1 cellular context compared by ENCODE assay signal in genomic region chr18:50194623-50195532, GRCh38.
A peak's percentile ranks its signal among the peaks of the same experiment; 100 is the strongest.
TF ChIP-seq lines count a peak whose summit lies in the region.

TSS of gene MYO5B (minus strand) at chr18:50195147. CDS start at chr18:50194793, 354 bp downstream.

TF ChIP-seq in HEK293, 187 proteins besides CTCF, POLR2A, EP300 and RAD21 (continued from another document and continues in another):
- TF ChIP-seq, protein P1, sequence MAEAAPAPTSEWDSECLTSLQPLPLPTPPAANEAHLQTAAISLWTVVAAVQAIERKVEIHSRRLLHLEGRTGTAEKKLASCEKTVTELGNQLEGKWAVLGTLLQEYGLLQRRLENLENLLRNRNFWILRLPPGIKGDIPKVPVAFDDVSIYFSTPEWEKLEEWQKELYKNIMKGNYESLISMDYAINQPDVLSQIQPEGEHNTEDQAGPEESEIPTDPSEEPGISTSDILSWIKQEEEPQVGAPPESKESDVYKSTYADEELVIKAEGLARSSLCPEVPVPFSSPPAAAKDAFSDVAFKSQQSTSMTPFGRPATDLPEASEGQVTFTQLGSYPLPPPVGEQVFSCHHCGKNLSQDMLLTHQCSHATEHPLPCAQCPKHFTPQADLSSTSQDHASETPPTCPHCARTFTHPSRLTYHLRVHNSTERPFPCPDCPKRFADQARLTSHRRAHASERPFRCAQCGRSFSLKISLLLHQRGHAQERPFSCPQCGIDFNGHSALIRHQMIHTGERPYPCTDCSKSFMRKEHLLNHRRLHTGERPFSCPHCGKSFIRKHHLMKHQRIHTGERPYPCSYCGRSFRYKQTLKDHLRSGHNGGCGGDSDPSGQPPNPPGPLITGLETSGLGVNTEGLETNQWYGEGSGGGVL (tag by site-specific recombination; IDR thresholded peaks at IDR 0.05) = peak; percentile 68; the same call in 1 of the 2 replicates
- TF ChIP-seq ZSCAN23 (tag by site-specific recombination; IDR thresholded peaks at IDR 0.05) (no peak), SCRT2 (tag by site-specific recombination; IDR thresholded peaks at IDR 0.05) (no peak), MZF1 (tag by site-specific recombination; IDR thresholded peaks at IDR 0.05; ENCODE audit: borderline replicate concordance) (no peak), ZNF830 (tag by site-specific recombination; IDR thresholded peaks at IDR 0.05; ENCODE audit: low read depth) (no peak), ZNF366 (tag by site-specific recombination; conservative IDR thresholded peaks at IDR 0.05) (no peak), ZNF561 (tag by site-specific recombination; IDR thresholded peaks at IDR 0.05; ENCODE audit: borderline replicate concordance) (peak; percentile 63; the same call in 1 of the 2 replicates), SP2 (tag by site-specific recombination; IDR thresholded peaks at IDR 0.05) (no peak; the same call in 1 of the 2 replicates), ZNF610 (tag by site-specific recombination; IDR thresholded peaks at IDR 0.05; ENCODE audit: borderline replicate concordance) (no peak), ZBTB7A (tag by site-specific recombination; IDR thresholded peaks at IDR 0.05; ENCODE audit: low read depth) (no peak), ZNF560 (tag by site-specific recombination; IDR thresholded peaks at IDR 0.05; ENCODE audit: borderline replicate concordance) (no peak), ZNF792 (tag by site-specific recombination; IDR thresholded peaks at IDR 0.05) (no peak), ZNF404 (tag by site-specific recombination; IDR thresholded peaks at IDR 0.05) (no peak), ZNF510 (tag by site-specific recombination; IDR thresholded peaks at IDR 0.05; ENCODE audit: insufficient replicate concordance) (no peak), ZNF747 (tag by site-specific recombination; IDR thresholded peaks at IDR 0.05) (no peak), ZNF513 (tag by site-specific recombination; IDR thresholded peaks at IDR 0.05) (0 out of 2 replicates have a peak, but pooled peaks have one; percentile 31), ZBTB20 (tag by site-specific recombination; IDR thresholded peaks at IDR 0.05) (no peak), ZNF837 (tag by site-specific recombination; IDR thresholded peaks at IDR 0.05) (no peak), ZFP41 (tag by site-specific recombination; IDR thresholded peaks at IDR 0.05; ENCODE audit: borderline replicate concordance) (no peak), EGR2 (tag by site-specific recombination; IDR thresholded peaks at IDR 0.05; ENCODE audit: low read depth) (no peak), ZNF624 (tag by site-specific recombination; IDR thresholded peaks at IDR 0.05) (no peak), KLF7 (tag by site-specific recombination; IDR thresholded peaks at IDR 0.05; ENCODE audit: borderline replicate concordance) (no peak), ZNF121 (tag by site-specific recombination; IDR thresholded peaks at IDR 0.05) (no peak), KLF9 (tag by site-specific recombination; IDR thresholded peaks at IDR 0.05; ENCODE audit: low read depth) (no peak), SP7 (tag by site-specific recombination; IDR thresholded peaks at IDR 0.05) (no peak), BCL11A (tag by site-specific recombination; IDR thresholded peaks at IDR 0.05; ENCODE audit: low read depth) (no peak), ZNF26 (tag by site-specific recombination; IDR thresholded peaks at IDR 0.05) (no peak), SCRT1 (tag by site-specific recombination; IDR thresholded peaks at IDR 0.05; ENCODE audit: borderline replicate concordance) (no peak), ZNF449 (tag by site-specific recombination; IDR thresholded peaks at IDR 0.05) (no peak), IKZF3 (tag by site-specific recombination; IDR thresholded peaks at IDR 0.05) (no peak), ZEB2 (tag by site-specific recombination; IDR thresholded peaks at IDR 0.05) (peak; percentile 60; the same call in 1 of the 2 replicates), TCF7L2 (IDR thresholded peaks at IDR 0.05; ENCODE audit: borderline replicate concordance, low read depth, low read length) (no peak), ZNF426 (tag by site-specific recombination; IDR thresholded peaks at IDR 0.05) (no peak), WT1 (tag by site-specific recombination; IDR thresholded peaks at IDR 0.05) (no peak), ZNF549 (tag by site-specific recombination; IDR thresholded peaks at IDR 0.05) (peak; percentile 29; the same call in 1 of the 2 replicates), ZNF184 (tag by site-specific recombination; IDR thresholded peaks at IDR 0.05) (no peak), ZNF2 (tag by site-specific recombination; IDR thresholded peaks at IDR 0.05) (no peak), PRDM1 (tag by site-specific recombination; IDR thresholded peaks at IDR 0.05) (no peak), SALL2 (tag by site-specific recombination; IDR thresholded peaks at IDR 0.05; ENCODE audit: borderline replicate concordance) (no peak), ZSCAN16 (tag by site-specific recombination; IDR thresholded peaks at IDR 0.05) (no peak)
- TF ChIP-seq, protein P2, sequence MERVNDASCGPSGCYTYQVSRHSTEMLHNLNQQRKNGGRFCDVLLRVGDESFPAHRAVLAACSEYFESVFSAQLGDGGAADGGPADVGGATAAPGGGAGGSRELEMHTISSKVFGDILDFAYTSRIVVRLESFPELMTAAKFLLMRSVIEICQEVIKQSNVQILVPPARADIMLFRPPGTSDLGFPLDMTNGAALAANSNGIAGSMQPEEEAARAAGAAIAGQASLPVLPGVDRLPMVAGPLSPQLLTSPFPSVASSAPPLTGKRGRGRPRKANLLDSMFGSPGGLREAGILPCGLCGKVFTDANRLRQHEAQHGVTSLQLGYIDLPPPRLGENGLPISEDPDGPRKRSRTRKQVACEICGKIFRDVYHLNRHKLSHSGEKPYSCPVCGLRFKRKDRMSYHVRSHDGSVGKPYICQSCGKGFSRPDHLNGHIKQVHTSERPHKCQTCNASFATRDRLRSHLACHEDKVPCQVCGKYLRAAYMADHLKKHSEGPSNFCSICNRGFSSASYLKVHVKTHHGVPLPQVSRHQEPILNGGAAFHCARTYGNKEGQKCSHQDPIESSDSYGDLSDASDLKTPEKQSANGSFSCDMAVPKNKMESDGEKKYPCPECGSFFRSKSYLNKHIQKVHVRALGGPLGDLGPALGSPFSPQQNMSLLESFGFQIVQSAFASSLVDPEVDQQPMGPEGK (tag by site-specific recombination; IDR thresholded peaks at IDR 0.05) = no peak
- TF ChIP-seq, protein P3, sequence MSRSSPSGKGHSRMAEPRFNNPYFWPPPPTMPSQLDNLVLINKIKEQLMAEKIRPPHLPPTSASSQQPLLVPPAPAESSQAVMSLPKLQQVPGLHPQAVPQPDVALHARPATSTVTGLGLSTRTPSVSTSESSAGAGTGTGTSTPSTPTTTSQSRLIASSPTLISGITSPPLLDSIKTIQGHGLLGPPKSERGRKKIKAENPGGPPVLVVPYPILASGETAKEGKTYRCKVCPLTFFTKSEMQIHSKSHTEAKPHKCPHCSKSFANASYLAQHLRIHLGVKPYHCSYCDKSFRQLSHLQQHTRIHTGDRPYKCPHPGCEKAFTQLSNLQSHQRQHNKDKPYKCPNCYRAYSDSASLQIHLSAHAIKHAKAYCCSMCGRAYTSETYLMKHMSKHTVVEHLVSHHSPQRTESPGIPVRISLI (tag by site-specific recombination; IDR thresholded peaks at IDR 0.05) = no peak
- TF ChIP-seq, protein P4, sequence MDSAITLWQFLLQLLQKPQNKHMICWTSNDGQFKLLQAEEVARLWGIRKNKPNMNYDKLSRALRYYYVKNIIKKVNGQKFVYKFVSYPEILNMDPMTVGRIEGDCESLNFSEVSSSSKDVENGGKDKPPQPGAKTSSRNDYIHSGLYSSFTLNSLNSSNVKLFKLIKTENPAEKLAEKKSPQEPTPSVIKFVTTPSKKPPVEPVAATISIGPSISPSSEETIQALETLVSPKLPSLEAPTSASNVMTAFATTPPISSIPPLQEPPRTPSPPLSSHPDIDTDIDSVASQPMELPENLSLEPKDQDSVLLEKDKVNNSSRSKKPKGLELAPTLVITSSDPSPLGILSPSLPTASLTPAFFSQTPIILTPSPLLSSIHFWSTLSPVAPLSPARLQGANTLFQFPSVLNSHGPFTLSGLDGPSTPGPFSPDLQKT (IDR thresholded peaks at IDR 0.05; ENCODE audit: borderline replicate concordance, low read depth, low read length) = no peak
- TF ChIP-seq, protein P5, sequence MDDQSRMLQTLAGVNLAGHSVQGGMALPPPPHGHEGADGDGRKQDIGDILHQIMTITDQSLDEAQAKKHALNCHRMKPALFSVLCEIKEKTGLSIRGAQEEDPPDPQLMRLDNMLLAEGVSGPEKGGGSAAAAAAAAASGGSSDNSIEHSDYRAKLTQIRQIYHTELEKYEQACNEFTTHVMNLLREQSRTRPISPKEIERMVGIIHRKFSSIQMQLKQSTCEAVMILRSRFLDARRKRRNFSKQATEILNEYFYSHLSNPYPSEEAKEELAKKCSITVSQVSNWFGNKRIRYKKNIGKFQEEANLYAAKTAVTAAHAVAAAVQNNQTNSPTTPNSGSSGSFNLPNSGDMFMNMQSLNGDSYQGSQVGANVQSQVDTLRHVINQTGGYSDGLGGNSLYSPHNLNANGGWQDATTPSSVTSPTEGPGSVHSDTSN (CRISPR knock-in tag; IDR thresholded peaks at IDR 0.05) = peak; percentile 64; the same call in 1 of the 2 replicates
- TF ChIP-seq, protein P6, sequence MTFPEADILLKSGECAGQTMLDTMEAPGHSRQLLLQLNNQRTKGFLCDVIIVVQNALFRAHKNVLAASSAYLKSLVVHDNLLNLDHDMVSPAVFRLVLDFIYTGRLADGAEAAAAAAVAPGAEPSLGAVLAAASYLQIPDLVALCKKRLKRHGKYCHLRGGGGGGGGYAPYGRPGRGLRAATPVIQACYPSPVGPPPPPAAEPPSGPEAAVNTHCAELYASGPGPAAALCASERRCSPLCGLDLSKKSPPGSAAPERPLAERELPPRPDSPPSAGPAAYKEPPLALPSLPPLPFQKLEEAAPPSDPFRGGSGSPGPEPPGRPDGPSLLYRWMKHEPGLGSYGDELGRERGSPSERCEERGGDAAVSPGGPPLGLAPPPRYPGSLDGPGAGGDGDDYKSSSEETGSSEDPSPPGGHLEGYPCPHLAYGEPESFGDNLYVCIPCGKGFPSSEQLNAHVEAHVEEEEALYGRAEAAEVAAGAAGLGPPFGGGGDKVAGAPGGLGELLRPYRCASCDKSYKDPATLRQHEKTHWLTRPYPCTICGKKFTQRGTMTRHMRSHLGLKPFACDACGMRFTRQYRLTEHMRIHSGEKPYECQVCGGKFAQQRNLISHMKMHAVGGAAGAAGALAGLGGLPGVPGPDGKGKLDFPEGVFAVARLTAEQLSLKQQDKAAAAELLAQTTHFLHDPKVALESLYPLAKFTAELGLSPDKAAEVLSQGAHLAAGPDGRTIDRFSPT (tag by site-specific recombination; IDR thresholded peaks at IDR 0.05) = no peak
- TF ChIP-seq, protein P7, sequence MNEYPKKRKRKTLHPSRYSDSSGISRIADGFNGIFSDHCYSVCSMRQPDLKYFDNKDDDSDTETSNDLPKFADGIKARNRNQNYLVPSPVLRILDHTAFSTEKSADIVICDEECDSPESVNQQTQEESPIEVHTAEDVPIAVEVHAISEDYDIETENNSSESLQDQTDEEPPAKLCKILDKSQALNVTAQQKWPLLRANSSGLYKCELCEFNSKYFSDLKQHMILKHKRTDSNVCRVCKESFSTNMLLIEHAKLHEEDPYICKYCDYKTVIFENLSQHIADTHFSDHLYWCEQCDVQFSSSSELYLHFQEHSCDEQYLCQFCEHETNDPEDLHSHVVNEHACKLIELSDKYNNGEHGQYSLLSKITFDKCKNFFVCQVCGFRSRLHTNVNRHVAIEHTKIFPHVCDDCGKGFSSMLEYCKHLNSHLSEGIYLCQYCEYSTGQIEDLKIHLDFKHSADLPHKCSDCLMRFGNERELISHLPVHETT (tag by site-specific recombination; IDR thresholded peaks at IDR 0.05) = no peak
- TF ChIP-seq, protein P8, sequence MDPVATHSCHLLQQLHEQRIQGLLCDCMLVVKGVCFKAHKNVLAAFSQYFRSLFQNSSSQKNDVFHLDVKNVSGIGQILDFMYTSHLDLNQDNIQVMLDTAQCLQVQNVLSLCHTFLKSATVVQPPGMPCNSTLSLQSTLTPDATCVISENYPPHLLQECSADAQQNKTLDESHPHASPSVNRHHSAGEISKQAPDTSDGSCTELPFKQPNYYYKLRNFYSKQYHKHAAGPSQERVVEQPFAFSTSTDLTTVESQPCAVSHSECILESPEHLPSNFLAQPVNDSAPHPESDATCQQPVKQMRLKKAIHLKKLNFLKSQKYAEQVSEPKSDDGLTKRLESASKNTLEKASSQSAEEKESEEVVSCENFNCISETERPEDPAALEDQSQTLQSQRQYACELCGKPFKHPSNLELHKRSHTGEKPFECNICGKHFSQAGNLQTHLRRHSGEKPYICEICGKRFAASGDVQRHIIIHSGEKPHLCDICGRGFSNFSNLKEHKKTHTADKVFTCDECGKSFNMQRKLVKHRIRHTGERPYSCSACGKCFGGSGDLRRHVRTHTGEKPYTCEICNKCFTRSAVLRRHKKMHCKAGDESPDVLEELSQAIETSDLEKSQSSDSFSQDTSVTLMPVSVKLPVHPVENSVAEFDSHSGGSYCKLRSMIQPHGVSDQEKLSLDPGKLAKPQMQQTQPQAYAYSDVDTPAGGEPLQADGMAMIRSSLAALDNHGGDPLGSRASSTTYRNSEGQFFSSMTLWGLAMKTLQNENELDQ (tag by site-specific recombination; IDR thresholded peaks at IDR 0.05; ENCODE audit: low read depth) = no peak
